11 cellular contexts compared by ENCODE assay signal in genomic region chr7:47596502-47597202, GRCh38. TPM values are rescaled to one million over a fixed set of nuclear protein-coding genes. Genes with fewer than 3 reads are reported as not detected.
A peak's percentile ranks its signal among the peaks of the same experiment; 100 is the strongest.
DNase-seq lines count a peak whose midpoint lies in the region; ATAC-seq and TF ChIP-seq lines count a peak whose summit lies in the region.
"Had no signal": no experiment of that assay in that cellular context is flagged by ENCODE, and none has a peak within 500 bp of the region (broad histone marks: within the 10 kb centered on the region; RNA-seq: fewer than 3 reads in every experiment).

No MANE protein-coding gene starts in this region.

- H3K36me3 ChIP-seq in right lobe of liver: no peaks in the 10 kb centered on the region

- H3K27me3 ChIP-seq in right lobe of liver: no peaks in the 10 kb centered on the region

- WGBS in right lobe of liver (ENCODE audit: insufficient coverage, low coverage, low lambda C conversion rate, missing lambda C conversion rate): 43% methylated on average over 4 of the region's 12 CpGs

- peak overlapping the region in 1 of 3 donors; percentile 2 for H3K27ac ChIP-seq in right lobe of liver

- H3K4me3 ChIP-seq in right lobe of liver: no peak overlapping the region

- TF ChIP-seq POLR2A in right lobe of liver (IDR thresholded peaks at IDR 0.05): no peak

- ATAC-seq in Right ventricle myocardium superior (ENCODE audit: poor library complexity) (peak; percentile 80), right lobe of liver (peak; percentile 96 to 99 (median 98))

- DNase-seq in Right ventricle myocardium superior: peak; percentile 66
- no peak for DNase-seq in cardiac septum (ENCODE audit: low spot score)
- peak in 46 of 58 donors; percentile 13 to 77 (median 46) for DNase-seq in anterior cingulate cortex (lab: John Stamatoyannopoulos, UW)
- peak; percentile 79 to 88 (median 86) for DNase-seq in right lobe of liver
- DNase-seq in HPDE6-E6E7 (ENCODE audit: extremely low spot score): no peak
- no peak for DNase-seq in activated T-cell treated with anti-CD3 and anti-CD28 coated beads for 4 hours
- no peak for DNase-seq in NCI-H774 (lab: John Stamatoyannopoulos, UW)
- DNase-seq in NCI-H1417 treated with DMSO at 0.1 percent for 48 hours (lab: John Stamatoyannopoulos, UW): no peak
- DNase-seq: EL; NCI-H510A; stimulated activated CD4-positive, alpha-beta T cell treated with anti-CD3 and anti-CD28 coated beads, Interleukin-15, amount 100 ng/mL, for 24 hours had no signal

- intact Hi-C loops in Right ventricle myocardium superior (cut with DNase I) (no loop called here), cardiac septum (cut with DNase I) (no loop called here), right lobe of liver (cut with DNase I) (no loop called here)

- peak in 2 of 4 donors; percentile 23 to 24 for TF ChIP-seq CTCF in right lobe of liver (IDR thresholded peaks at IDR 0.05)

- H3K4me1 ChIP-seq in right lobe of liver: peaks cover 0 to 22% (median 11%) of the 10 kb centered on the region in 4 donors

- H3K9me3 ChIP-seq in right lobe of liver: no peaks in the 10 kb centered on the region

RNA-seq across cellular contexts. Expression of gene TNS3, which starts 14.7 kb away (rescaled TPM):
- 43.2 TPM for total RNA-seq in Right ventricle myocardium superior
- 29.0 TPM for total RNA-seq in cardiac septum
- 10 to 100 TPM; 51.2 to 95.0 (median 58.4) TPM for total RNA-seq in right lobe of liver

Comparison
In these comparisons a context has a peak if more than half of its experiments do, and no peak if none do; other contexts are left out.
1. DNase-seq: peak in Right ventricle myocardium superior (single experiment), anterior cingulate cortex (46 of 58) and right lobe of liver (3 of 3); none in cardiac septum (single experiment), HPDE6-E6E7 (single experiment), activated T-cell treated with anti-CD3 and anti-CD28 coated beads for 4 hours (single experiment), NCI-H774 (single experiment) and NCI-H1417 treated with DMSO at 0.1 percent for 48 hours (single experiment).